ENCODE assay signal across 1 cellular context in genomic region chr1:222618001-222618879, GRCh38.
TF ChIP-seq lines count a peak whose summit lies in the region.

A gene with protein sequence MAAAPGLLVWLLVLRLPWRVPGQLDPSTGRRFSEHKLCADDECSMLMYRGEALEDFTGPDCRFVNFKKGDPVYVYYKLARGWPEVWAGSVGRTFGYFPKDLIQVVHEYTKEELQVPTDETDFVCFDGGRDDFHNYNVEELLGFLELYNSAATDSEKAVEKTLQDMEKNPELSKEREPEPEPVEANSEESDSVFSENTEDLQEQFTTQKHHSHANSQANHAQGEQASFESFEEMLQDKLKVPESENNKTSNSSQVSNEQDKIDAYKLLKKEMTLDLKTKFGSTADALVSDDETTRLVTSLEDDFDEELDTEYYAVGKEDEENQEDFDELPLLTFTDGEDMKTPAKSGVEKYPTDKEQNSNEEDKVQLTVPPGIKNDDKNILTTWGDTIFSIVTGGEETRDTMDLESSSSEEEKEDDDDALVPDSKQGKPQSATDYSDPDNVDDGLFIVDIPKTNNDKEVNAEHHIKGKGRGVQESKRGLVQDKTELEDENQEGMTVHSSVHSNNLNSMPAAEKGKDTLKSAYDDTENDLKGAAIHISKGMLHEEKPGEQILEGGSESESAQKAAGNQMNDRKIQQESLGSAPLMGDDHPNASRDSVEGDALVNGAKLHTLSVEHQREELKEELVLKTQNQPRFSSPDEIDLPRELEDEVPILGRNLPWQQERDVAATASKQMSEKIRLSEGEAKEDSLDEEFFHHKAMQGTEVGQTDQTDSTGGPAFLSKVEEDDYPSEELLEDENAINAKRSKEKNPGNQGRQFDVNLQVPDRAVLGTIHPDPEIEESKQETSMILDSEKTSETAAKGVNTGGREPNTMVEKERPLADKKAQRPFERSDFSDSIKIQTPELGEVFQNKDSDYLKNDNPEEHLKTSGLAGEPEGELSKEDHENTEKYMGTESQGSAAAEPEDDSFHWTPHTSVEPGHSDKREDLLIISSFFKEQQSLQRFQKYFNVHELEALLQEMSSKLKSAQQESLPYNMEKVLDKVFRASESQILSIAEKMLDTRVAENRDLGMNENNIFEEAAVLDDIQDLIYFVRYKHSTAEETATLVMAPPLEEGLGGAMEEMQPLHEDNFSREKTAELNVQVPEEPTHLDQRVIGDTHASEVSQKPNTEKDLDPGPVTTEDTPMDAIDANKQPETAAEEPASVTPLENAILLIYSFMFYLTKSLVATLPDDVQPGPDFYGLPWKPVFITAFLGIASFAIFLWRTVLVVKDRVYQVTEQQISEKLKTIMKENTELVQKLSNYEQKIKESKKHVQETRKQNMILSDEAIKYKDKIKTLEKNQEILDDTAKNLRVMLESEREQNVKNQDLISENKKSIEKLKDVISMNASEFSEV (N-terminal part only) (plus strand): TSS chr1:222618097. CDS start chr1:222618111, 14 bp downstream.

TF ChIP-seq in K562, 482 proteins besides CTCF, POLR2A, EP300 and RAD21 (continued from another document):
- TF ChIP-seq, protein P1, sequence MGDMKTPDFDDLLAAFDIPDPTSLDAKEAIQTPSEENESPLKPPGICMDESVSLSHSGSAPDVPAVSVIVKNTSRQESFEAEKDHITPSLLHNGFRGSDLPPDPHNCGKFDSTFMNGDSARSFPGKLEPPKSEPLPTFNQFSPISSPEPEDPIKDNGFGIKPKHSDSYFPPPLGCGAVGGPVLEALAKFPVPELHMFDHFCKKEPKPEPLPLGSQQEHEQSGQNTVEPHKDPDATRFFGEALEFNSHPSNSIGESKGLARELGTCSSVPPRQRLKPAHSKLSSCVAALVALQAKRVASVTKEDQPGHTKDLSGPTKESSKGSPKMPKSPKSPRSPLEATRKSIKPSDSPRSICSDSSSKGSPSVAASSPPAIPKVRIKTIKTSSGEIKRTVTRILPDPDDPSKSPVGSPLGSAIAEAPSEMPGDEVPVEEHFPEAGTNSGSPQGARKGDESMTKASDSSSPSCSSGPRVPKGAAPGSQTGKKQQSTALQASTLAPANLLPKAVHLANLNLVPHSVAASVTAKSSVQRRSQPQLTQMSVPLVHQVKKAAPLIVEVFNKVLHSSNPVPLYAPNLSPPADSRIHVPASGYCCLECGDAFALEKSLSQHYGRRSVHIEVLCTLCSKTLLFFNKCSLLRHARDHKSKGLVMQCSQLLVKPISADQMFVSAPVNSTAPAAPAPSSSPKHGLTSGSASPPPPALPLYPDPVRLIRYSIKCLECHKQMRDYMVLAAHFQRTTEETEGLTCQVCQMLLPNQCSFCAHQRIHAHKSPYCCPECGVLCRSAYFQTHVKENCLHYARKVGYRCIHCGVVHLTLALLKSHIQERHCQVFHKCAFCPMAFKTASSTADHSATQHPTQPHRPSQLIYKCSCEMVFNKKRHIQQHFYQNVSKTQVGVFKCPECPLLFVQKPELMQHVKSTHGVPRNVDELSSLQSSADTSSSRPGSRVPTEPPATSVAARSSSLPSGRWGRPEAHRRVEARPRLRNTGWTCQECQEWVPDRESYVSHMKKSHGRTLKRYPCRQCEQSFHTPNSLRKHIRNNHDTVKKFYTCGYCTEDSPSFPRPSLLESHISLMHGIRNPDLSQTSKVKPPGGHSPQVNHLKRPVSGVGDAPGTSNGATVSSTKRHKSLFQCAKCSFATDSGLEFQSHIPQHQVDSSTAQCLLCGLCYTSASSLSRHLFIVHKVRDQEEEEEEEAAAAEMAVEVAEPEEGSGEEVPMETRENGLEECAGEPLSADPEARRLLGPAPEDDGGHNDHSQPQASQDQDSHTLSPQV (IDR thresholded peaks at IDR 0.05), result 0 out of 2 replicates have a peak, but pooled peaks have one; percentile 51
- TF ChIP-seq ZNF699 (CRISPR knock-in tag; IDR thresholded peaks at IDR 0.05; ENCODE audit: insufficient replicate concordance) (no peak), MCM2 (IDR thresholded peaks at IDR 0.05; ENCODE audit: low read depth) (no peak), MEF2D (tag; conservative IDR thresholded peaks at IDR 0.05; ENCODE audit: low read depth) (no peak), ADNP (tag; IDR thresholded peaks at IDR 0.05) (no peak), RBFOX2 (IDR thresholded peaks at IDR 0.05; ENCODE audit: low read depth, low read length) (peak; percentile 88), ZNF318 (IDR thresholded peaks at IDR 0.05; ENCODE audit: borderline replicate concordance in 1 of 2, low read depth in 1 of 2) (no peak), ZNF766 (CRISPR knock-in tag; conservative IDR thresholded peaks at IDR 0.05) (no peak), ZNF586 (CRISPR knock-in tag; conservative IDR thresholded peaks at IDR 0.05) (no peak), FOXK2 (conservative IDR thresholded peaks at IDR 0.05 in 1 of 2, IDR thresholded peaks at IDR 0.05 in 1 of 2; ENCODE audit: low read depth in 2 of 2) (0 out of 4 replicates have a peak, but pooled peaks of 1 of the 2 experiments have one; percentile 27), OTX1 (CRISPR knock-in tag; IDR thresholded peaks at IDR 0.05) (no peak), SREBF2 (CRISPR knock-in tag; IDR thresholded peaks at IDR 0.05) (no peak), PYGO2 (tag; IDR thresholded peaks at IDR 0.05) (no peak), SMC3 (conservative IDR thresholded peaks at IDR 0.05; ENCODE audit: insufficient read depth, low read depth, low read length) (no peak), TBP (optimal IDR thresholded peaks at IDR 0.05; ENCODE audit: low read depth, low read length) (peak; percentile 95), TGIF2 (CRISPR knock-in tag; IDR thresholded peaks at IDR 0.05) (no peak), MAZ (CRISPR knock-in tag; conservative IDR thresholded peaks at IDR 0.05 in 1 of 2, IDR thresholded peaks at IDR 0.05 in 1 of 2) (peak; percentile 61 to 74; a peak in 3 of 4 replicates), COPS2 (conservative IDR thresholded peaks at IDR 0.05) (no peak), CEBPZ (IDR thresholded peaks at IDR 0.05; ENCODE audit: borderline replicate concordance, low read depth, low read length) (no peak), PRPF4 (IDR thresholded peaks at IDR 0.05; ENCODE audit: insufficient read depth, low read depth, low read length, poor library complexity, severe bottlenecking) (no peak), CREB1 (IDR thresholded peaks at IDR 0.05) (peak; percentile 55; the same call in 1 of the 2 replicates), CREB1 (CRISPR knock-in tag; IDR thresholded peaks at IDR 0.05) (peak; percentile 74)
- TF ChIP-seq, protein P2, sequence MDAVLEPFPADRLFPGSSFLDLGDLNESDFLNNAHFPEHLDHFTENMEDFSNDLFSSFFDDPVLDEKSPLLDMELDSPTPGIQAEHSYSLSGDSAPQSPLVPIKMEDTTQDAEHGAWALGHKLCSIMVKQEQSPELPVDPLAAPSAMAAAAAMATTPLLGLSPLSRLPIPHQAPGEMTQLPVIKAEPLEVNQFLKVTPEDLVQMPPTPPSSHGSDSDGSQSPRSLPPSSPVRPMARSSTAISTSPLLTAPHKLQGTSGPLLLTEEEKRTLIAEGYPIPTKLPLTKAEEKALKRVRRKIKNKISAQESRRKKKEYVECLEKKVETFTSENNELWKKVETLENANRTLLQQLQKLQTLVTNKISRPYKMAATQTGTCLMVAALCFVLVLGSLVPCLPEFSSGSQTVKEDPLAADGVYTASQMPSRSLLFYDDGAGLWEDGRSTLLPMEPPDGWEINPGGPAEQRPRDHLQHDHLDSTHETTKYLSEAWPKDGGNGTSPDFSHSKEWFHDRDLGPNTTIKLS (IDR thresholded peaks at IDR 0.05; ENCODE audit: borderline replicate concordance, low read depth), result no peak; the same call in 1 of the 2 replicates
- TF ChIP-seq, protein P3, sequence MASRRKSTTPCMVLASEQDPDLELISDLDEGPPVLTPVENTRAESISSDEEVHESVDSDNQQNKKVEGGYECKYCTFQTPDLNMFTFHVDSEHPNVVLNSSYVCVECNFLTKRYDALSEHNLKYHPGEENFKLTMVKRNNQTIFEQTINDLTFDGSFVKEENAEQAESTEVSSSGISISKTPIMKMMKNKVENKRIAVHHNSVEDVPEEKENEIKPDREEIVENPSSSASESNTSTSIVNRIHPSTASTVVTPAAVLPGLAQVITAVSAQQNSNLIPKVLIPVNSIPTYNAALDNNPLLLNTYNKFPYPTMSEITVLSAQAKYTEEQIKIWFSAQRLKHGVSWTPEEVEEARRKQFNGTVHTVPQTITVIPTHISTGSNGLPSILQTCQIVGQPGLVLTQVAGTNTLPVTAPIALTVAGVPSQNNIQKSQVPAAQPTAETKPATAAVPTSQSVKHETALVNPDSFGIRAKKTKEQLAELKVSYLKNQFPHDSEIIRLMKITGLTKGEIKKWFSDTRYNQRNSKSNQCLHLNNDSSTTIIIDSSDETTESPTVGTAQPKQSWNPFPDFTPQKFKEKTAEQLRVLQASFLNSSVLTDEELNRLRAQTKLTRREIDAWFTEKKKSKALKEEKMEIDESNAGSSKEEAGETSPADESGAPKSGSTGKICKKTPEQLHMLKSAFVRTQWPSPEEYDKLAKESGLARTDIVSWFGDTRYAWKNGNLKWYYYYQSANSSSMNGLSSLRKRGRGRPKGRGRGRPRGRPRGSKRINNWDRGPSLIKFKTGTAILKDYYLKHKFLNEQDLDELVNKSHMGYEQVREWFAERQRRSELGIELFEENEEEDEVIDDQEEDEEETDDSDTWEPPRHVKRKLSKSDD (conservative IDR thresholded peaks at IDR 0.05; ENCODE audit: low read length), result no peak
TF ChIP-seq in K562: peak in this region for 68.
